In the genomic region with DNA sequence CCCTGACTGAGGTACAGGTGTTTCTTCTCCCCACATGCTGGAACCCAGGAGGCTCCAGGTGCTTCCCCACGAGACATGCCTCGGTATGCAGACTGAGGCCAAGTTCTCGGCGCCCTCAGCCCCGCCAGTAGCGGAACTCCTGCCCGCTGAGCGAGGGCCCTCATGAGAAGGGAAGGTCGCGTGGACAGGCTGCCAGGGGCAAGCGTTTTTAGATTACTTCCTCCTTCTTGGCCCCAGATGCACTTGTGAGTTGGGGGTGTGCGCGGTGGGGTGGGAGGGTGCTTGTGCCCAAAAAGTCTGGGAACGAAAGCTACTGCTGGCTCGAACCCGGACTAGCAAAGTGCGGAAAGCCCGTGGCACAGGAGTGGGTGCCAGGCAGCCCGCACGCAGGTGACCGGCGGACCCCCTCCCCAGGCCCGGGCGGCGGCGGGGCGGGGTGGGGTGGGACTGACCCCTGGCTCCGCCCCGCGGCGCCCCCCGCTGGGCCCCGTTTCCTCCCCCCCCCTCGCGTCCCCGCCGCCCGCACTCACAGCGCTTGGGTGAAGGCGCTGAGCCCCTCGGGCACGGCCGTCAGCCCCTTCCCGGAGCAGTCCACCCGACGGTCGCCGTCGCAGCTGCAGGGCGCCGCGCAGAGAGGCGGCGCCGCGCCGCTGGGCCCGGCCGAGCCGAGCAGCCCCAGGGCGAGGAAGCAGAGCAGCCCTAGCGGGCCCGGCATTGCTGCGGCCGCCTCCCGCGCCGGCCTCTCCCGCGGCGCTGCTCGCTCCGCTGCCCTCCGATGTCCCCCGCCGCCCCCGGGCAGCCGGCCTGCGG, we compare ENCODE assay signal across 8 cellular contexts. TPM values are rescaled to one million over a fixed set of nuclear protein-coding genes. Genes with fewer than 3 reads are reported as not detected.
DNase-seq lines count a peak whose midpoint lies in the region; TF ChIP-seq lines count a peak whose summit lies in the region.

No MANE protein-coding gene starts in this region.

- H3K36me3 ChIP-seq in HEK293 (ENCODE audit: control insufficient read depth in 2 of 2, insufficient read depth in 1 of 2, low read length in 2 of 2), result no peaks in the 10 kb centered on the region

- H3K4me3 ChIP-seq in HEK293 (ENCODE audit: low read depth, low read length), result peak overlapping the region; percentile 79

- H3K4me1 ChIP-seq in HEK293 (ENCODE audit: control insufficient read depth, insufficient read depth, low read length), result no peaks in the 10 kb centered on the region

- H3K27me3 Mint-ChIP-seq in glutamatergic neuron (ENCODE audit: unreplicated experiment), result peaks cover 11% of the 10 kb centered on the region

- CTCF ChIA-PET in HEK293 (lab: Yijun Ruan, JAX), result interaction anchor here (0.6 to 4.0 kb wide), 4 partner anchors 13 to 258 kb away, joined by 3 to 21 read pairs (median 3); no protein-coding TSS in a partner anchor

- DNase-seq in NCI-H345 (lab: John Stamatoyannopoulos, UW), result peak; percentile 25
- no peak for DNase-seq in NCI-H345 treated with DMSO at 0.1 percent for 48 hours (lab: John Stamatoyannopoulos, UW; ENCODE audit: unreplicated experiment)
- peak; percentile 7 for DNase-seq in NCI-H1092 (lab: John Stamatoyannopoulos, UW)
- DNase-seq in activated gamma-delta T cell treated with anti-CD3 and anti-CD28 coated beads, Interleukin-2, amount 50 U/mL, for 16 hours (ENCODE audit: low read depth), result peak; percentile 5
- DNase-seq in glutamatergic neuron, result peak; percentile 52
- peak; percentile 26 for DNase-seq in occipital lobe (lab: John Stamatoyannopoulos, UW)
- DNase-seq in SK-N-DZ (ENCODE audit: low spot score), result no peak

- peaks cover 9% of the 10 kb centered on the region for H3K9me3 Mint-ChIP-seq in glutamatergic neuron (ENCODE audit: unreplicated experiment)

- H3K9me3 ChIP-seq in HEK293 (ENCODE audit: control insufficient read depth, insufficient read depth, low read depth, low read length), result no peaks in the 10 kb centered on the region

- peaks cover 20% of the 10 kb centered on the region for H3K4me1 Mint-ChIP-seq in glutamatergic neuron (ENCODE audit: low read depth, unreplicated experiment)

- H3K27ac Mint-ChIP-seq in glutamatergic neuron (ENCODE audit: unreplicated experiment), result peak overlapping the region; percentile 50

- POLR2A ChIA-PET in HEK293 (lab: Yijun Ruan, JAX), result interaction anchor here (0.8 to 1.6 kb wide), 16 partner anchors 8 to 636 kb away, joined by 3 to 10 read pairs (median 4); a partner anchor contains a TSS

- H3K4me3 Mint-ChIP-seq in glutamatergic neuron (ENCODE audit: unreplicated experiment), result peak overlapping the region; percentile 93

- TF ChIP-seq CTCF in HEK293 (tag by site-specific recombination; IDR thresholded peaks at IDR 0.05) (no peak), glutamatergic neuron (IDR thresholded peaks at IDR 0.05; ENCODE audit: partially characterized antibody, unreplicated experiment) (no peak)

- H3K27ac ChIP-seq in HEK293 (ENCODE audit: extremely low read depth, low read depth, low read length), result peak overlapping the region; percentile 93

- H3K36me3 Mint-ChIP-seq in glutamatergic neuron (ENCODE audit: unreplicated experiment), result no peaks in the 10 kb centered on the region

TF ChIP-seq in HEK293, 187 proteins besides CTCF, POLR2A, EP300 and RAD21 (continues in another document):
- TF ChIP-seq, protein P1, sequence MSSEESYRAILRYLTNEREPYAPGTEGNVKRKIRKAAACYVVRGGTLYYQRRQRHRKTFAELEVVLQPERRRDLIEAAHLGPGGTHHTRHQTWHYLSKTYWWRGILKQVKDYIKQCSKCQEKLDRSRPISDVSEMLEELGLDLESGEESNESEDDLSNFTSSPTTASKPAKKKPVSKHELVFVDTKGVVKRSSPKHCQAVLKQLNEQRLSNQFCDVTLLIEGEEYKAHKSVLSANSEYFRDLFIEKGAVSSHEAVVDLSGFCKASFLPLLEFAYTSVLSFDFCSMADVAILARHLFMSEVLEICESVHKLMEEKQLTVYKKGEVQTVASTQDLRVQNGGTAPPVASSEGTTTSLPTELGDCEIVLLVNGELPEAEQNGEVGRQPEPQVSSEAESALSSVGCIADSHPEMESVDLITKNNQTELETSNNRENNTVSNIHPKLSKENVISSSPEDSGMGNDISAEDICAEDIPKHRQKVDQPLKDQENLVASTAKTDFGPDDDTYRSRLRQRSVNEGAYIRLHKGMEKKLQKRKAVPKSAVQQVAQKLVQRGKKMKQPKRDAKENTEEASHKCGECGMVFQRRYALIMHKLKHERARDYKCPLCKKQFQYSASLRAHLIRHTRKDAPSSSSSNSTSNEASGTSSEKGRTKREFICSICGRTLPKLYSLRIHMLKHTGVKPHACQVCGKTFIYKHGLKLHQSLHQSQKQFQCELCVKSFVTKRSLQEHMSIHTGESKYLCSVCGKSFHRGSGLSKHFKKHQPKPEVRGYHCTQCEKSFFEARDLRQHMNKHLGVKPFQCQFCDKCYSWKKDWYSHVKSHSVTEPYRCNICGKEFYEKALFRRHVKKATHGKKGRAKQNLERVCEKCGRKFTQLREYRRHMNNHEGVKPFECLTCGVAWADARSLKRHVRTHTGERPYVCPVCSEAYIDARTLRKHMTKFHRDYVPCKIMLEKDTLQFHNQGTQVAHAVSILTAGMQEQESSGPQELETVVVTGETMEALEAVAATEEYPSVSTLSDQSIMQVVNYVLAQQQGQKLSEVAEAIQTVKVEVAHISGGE (tag by site-specific recombination; conservative IDR thresholded peaks at IDR 0.05; ENCODE audit: low read depth), result no peak
- TF ChIP-seq SALL2 (tag by site-specific recombination; IDR thresholded peaks at IDR 0.05; ENCODE audit: borderline replicate concordance) (no peak), ZNF670 (tag by site-specific recombination; IDR thresholded peaks at IDR 0.05; ENCODE audit: low read depth) (no peak), ZNF138 (tag by site-specific recombination; IDR thresholded peaks at IDR 0.05; ENCODE audit: borderline replicate concordance) (no peak), ZNF596 (tag by site-specific recombination; IDR thresholded peaks at IDR 0.05) (0 out of 2 replicates have a peak, but pooled peaks have one; percentile 24), ZNF19 (tag by site-specific recombination; IDR thresholded peaks at IDR 0.05; ENCODE audit: low read depth) (no peak), ZNF555 (tag by site-specific recombination; conservative IDR thresholded peaks at IDR 0.05) (no peak), ZFP41 (tag by site-specific recombination; IDR thresholded peaks at IDR 0.05; ENCODE audit: borderline replicate concordance) (no peak), ZNF16 (tag by site-specific recombination; IDR thresholded peaks at IDR 0.05; ENCODE audit: low read depth) (no peak), ZNF184 (tag by site-specific recombination; IDR thresholded peaks at IDR 0.05) (no peak), ZNF777 (tag by site-specific recombination; IDR thresholded peaks at IDR 0.05; ENCODE audit: borderline replicate concordance) (no peak), ZNF514 (tag by site-specific recombination; IDR thresholded peaks at IDR 0.05) (no peak), ZBTB1 (tag by site-specific recombination; IDR thresholded peaks at IDR 0.05) (no peak), PRDM1 (tag by site-specific recombination; IDR thresholded peaks at IDR 0.05) (no peak), OVOL3 (tag by site-specific recombination; IDR thresholded peaks at IDR 0.05) (no peak), ZNF76 (tag by site-specific recombination; IDR thresholded peaks at IDR 0.05; ENCODE audit: borderline replicate concordance, low read depth) (no peak), ZFP69B (tag by site-specific recombination; IDR thresholded peaks at IDR 0.05) (no peak), ZNF530 (tag by site-specific recombination; IDR thresholded peaks at IDR 0.05; ENCODE audit: low read depth) (no peak), ZNF571 (tag by site-specific recombination; IDR thresholded peaks at IDR 0.05) (no peak), ZNF350 (tag by site-specific recombination; IDR thresholded peaks at IDR 0.05) (no peak), ZNF837 (tag by site-specific recombination; IDR thresholded peaks at IDR 0.05) (no peak), ZNF768 (tag by site-specific recombination; IDR thresholded peaks at IDR 0.05) (no peak), ZNF239 (tag by site-specific recombination; IDR thresholded peaks at IDR 0.05) (no peak), BCL11B (tag by site-specific recombination; IDR thresholded peaks at IDR 0.05; ENCODE audit: low read depth) (no peak), ZNF623 (tag by site-specific recombination; IDR thresholded peaks at IDR 0.05) (no peak), KLF8 (tag by site-specific recombination; IDR thresholded peaks at IDR 0.05) (no peak), ZNF266 (tag by site-specific recombination; IDR thresholded peaks at IDR 0.05; ENCODE audit: low read depth) (no peak), ZBTB7A (tag by site-specific recombination; IDR thresholded peaks at IDR 0.05; ENCODE audit: low read depth) (no peak), ZNF202 (tag by site-specific recombination; IDR thresholded peaks at IDR 0.05; ENCODE audit: borderline replicate concordance) (no peak), ZNF621 (tag by site-specific recombination; IDR thresholded peaks at IDR 0.05) (no peak)
- TF ChIP-seq, protein P2, sequence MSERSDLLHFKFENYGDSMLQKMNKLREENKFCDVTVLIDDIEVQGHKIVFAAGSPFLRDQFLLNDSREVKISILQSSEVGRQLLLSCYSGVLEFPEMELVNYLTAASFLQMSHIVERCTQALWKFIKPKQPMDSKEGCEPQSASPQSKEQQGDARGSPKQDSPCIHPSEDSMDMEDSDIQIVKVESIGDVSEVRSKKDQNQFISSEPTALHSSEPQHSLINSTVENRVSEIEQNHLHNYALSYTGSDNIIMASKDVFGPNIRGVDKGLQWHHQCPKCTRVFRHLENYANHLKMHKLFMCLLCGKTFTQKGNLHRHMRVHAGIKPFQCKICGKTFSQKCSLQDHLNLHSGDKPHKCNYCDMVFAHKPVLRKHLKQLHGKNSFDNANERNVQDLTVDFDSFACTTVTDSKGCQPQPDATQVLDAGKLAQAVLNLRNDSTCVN (tag by site-specific recombination; optimal IDR thresholded peaks at IDR 0.05), result peak; percentile 21

RNA-seq across cellular contexts. Expression of a gene that starts 0.8 kb away (rescaled TPM):
- total RNA-seq in glutamatergic neuron (ENCODE audit: unreplicated experiment) (87.1 TPM), occipital lobe (19.0 TPM)
- polyA plus RNA-seq in SK-N-DZ (2014; cell fraction: cytosol; rRNA removed), result 14.2 and 18.5 TPM in 2 replicates
- 23.9 and 26.1 TPM in 2 replicates for polyA plus RNA-seq in SK-N-DZ (2014; cell fraction: nucleus; rRNA removed)

RNA-seq across cellular contexts. Expression of a gene that starts 34.8 kb away (rescaled TPM):
- total RNA-seq in glutamatergic neuron (ENCODE audit: unreplicated experiment) (44.7 TPM), occipital lobe (283 TPM)
- 50.1 and 52.3 TPM in 2 replicates for polyA plus RNA-seq in SK-N-DZ (2014; cell fraction: cytosol; rRNA removed)
- 14.4 and 15.3 TPM in 2 replicates for polyA plus RNA-seq in SK-N-DZ (2014; cell fraction: nucleus; rRNA removed)

Comparison
In these comparisons a context has a peak if more than half of its experiments do, and no peak if none do; other contexts are left out.
1. DNase-seq: peak in NCI-H345 (single experiment), NCI-H1092 (single experiment), activated gamma-delta T cell treated with anti-CD3 and anti-CD28 coated beads, Interleukin-2, amount 50 U/mL, for 16 hours (single experiment), glutamatergic neuron (single experiment) and occipital lobe (single experiment); none in NCI-H345 treated with DMSO at 0.1 percent for 48 hours (single experiment) and SK-N-DZ (single experiment).